ENCODE assay signal across 20 cellular contexts in the genomic region with DNA sequence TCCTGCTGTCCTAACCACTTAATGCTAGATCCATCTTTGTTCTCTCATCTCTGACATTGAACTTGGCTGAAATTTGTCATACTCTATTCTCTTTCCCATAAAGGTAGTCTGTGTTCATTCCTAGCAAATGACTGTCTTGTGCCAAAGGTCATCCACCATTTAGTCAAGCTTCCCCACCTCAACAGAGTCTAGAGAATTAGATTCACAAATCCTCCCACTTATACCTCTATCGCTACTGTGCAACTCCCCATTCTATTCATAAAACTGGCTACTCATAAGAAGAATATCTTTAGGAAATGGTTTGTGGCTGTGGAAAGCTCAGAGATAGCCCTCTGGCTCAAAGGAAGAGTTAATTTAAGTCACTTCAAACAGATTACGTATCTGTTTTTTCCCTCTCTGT. TPM values are rescaled to one million over a fixed set of nuclear protein-coding genes. Genes with fewer than 3 reads are reported as not detected.
DNase-seq lines count a peak whose midpoint lies in the region; ATAC-seq lines count a peak whose summit lies in the region.
"Had no signal": no experiment of that assay in that cellular context is flagged by ENCODE, and none has a peak within 500 bp of the region (broad histone marks: within the 10 kb centered on the region; RNA-seq: fewer than 3 reads in every experiment).

No MANE protein-coding gene starts in this region.

- H3K36me3 ChIP-seq in CD4-positive, alpha-beta memory T cell (ENCODE audit: insufficient read depth, low read length), result no peaks in the 10 kb centered on the region
- no peaks in the 10 kb centered on the region for H3K36me3 ChIP-seq in rectal smooth muscle tissue (ENCODE audit: control insufficient read depth, insufficient read depth, low read length)
- H3K36me3 ChIP-seq: BE2C, upper lobe of right lung had no signal

- H3K27me3 Mint-ChIP-seq in activated CD4-positive, alpha-beta T cell treated with anti-CD3 and anti-CD28 coated beads for 36 hours, result no peaks in the 10 kb centered on the region
- H3K27me3 Mint-ChIP-seq in CD4-positive, alpha-beta memory T cell, result no peaks in the 10 kb centered on the region
- no peaks in the 10 kb centered on the region for H3K27me3 Mint-ChIP-seq in activated naive CD8-positive, alpha-beta T cell treated with anti-CD3 and anti-CD28 coated beads, Interleukin-2, amount 10 ng/mL, durations not matched to agents 7 days and 5 days

- peaks cover 2% of the 10 kb centered on the region for H3K9me3 Mint-ChIP-seq in activated CD4-positive, alpha-beta T cell treated with anti-CD3 and anti-CD28 coated beads for 36 hours (ENCODE audit: low read depth)
- H3K9me3 Mint-ChIP-seq in CD4-positive, alpha-beta memory T cell, result no peaks in the 10 kb centered on the region
- H3K9me3 Mint-ChIP-seq in activated naive CD8-positive, alpha-beta T cell treated with anti-CD3 and anti-CD28 coated beads, Interleukin-2, amount 10 ng/mL, durations not matched to agents 7 days and 5 days, result peaks cover 5% of the 10 kb centered on the region

- no peak for DNase-seq in activated CD4-positive, alpha-beta T cell treated with anti-CD3 and anti-CD28 coated beads for 36 hours
- no peak for DNase-seq in activated CD4-positive, alpha-beta T cell treated with anti-CD3 and anti-CD28 coated beads for 4 hours
- DNase-seq in CD4-positive, alpha-beta memory T cell, result no peak
- DNase-seq in activated naive CD8-positive, alpha-beta T cell treated with anti-CD3 and anti-CD28 coated beads, Interleukin-2, amount 10 ng/mL, durations not matched to agents 7 days and 5 days, result no peak
- DNase-seq in OCI-M1 (lab: John Stamatoyannopoulos, UW) (no peak), AG20443 (ENCODE audit: low spot score) (no peak)
- DNase-seq: activated CD4-positive, alpha-beta T cell treated with anti-CD3 and anti-CD28 coated beads, Interleukin-2, amount 50 U/mL, for 1 hour; aorta; BE2C; Calu3; cerebellar nuclear complex; H7; KBM-7; left cardiac atrium; mesendoderm; NCI-H2171 treated with DMSO at 0.1 percent for 48 hours; upper lobe of right lung had no signal

- no peak overlapping the region for H3K4me3 ChIP-seq in CD4-positive, alpha-beta memory T cell (ENCODE audit: low read length in 2 of 2)
- no peak overlapping the region for H3K4me3 ChIP-seq in rectal smooth muscle tissue (ENCODE audit: low read length)
- H3K4me3 ChIP-seq: skin epidermis, upper lobe of right lung had no signal

- H3K9me3 ChIP-seq in CD4-positive, alpha-beta memory T cell (ENCODE audit: control insufficient read depth in 1 of 2, low read length in 2 of 2), result no peaks in the 10 kb centered on the region
- H3K9me3 ChIP-seq: BE2C, upper lobe of right lung had no signal

- peaks cover 75% of the 10 kb centered on the region for H3K4me1 ChIP-seq in CD4-positive, alpha-beta memory T cell (ENCODE audit: insufficient read depth, low read length)
- peaks cover 17% of the 10 kb centered on the region for H3K4me1 ChIP-seq in rectal smooth muscle tissue (ENCODE audit: control insufficient read depth, insufficient read depth, low read length)
- H3K4me1 ChIP-seq: BE2C had no signal

- intact Hi-C loops in activated CD4-positive, alpha-beta T cell treated with anti-CD3 and anti-CD28 coated beads for 36 hours (cut with DNase I, micrococcal nuclease), result loop anchor here (1.0 to 10.0 kb wide), 5 partner anchors 12 to 956 kb away; partner anchors contain the start of gene RAP2B (in 1 of the 2)
- intact Hi-C loops in CD4-positive, alpha-beta memory T cell (cut with micrococcal nuclease), result no loop called here

- H3K27me3 ChIP-seq in CD4-positive, alpha-beta memory T cell (ENCODE audit: insufficient read depth, low read length), result no peaks in the 10 kb centered on the region
- H3K27me3 ChIP-seq in rectal smooth muscle tissue (ENCODE audit: control insufficient read depth, insufficient read depth, low read length), result no peaks in the 10 kb centered on the region
- H3K27me3 ChIP-seq: BE2C, upper lobe of right lung had no signal

- peak overlapping the region; percentile 81 for H3K27ac Mint-ChIP-seq in activated CD4-positive, alpha-beta T cell treated with anti-CD3 and anti-CD28 coated beads for 36 hours
- peak overlapping the region; percentile 2 to 88 (median 56) for H3K27ac Mint-ChIP-seq in CD4-positive, alpha-beta memory T cell
- no peak overlapping the region for H3K27ac Mint-ChIP-seq in activated naive CD8-positive, alpha-beta T cell treated with anti-CD3 and anti-CD28 coated beads, Interleukin-2, amount 10 ng/mL, durations not matched to agents 7 days and 5 days

- peaks cover 80% of the 10 kb centered on the region for H3K4me1 Mint-ChIP-seq in activated CD4-positive, alpha-beta T cell treated with anti-CD3 and anti-CD28 coated beads for 36 hours
- peaks cover 50 to 87% (median 63%) of the 10 kb centered on the region in 4 donors for H3K4me1 Mint-ChIP-seq in CD4-positive, alpha-beta memory T cell
- H3K4me1 Mint-ChIP-seq in activated naive CD8-positive, alpha-beta T cell treated with anti-CD3 and anti-CD28 coated beads, Interleukin-2, amount 10 ng/mL, durations not matched to agents 7 days and 5 days, result peaks cover 53% of the 10 kb centered on the region

- CTCF ChIA-PET in activated CD4-positive, alpha-beta T cell treated with anti-CD3 and anti-CD28 coated beads for 36 hours (lab: Charles Lee), result interaction anchor here (0.7 to 2.1 kb wide), 10 partner anchors 9 to 235 kb away, joined by 3 to 14 read pairs (median 4); no protein-coding TSS in a partner anchor
- CTCF ChIA-PET in CD4-positive, alpha-beta memory T cell (lab: Charles Lee; ENCODE audit: partially characterized antibody), result interaction anchor here (1.0 to 1.4 kb wide), 4 partner anchors 10 to 59 kb away, joined by 3 to 4 read pairs (median 3); no protein-coding TSS in a partner anchor

- peaks cover 9% of the 10 kb centered on the region for H3K36me3 Mint-ChIP-seq in activated CD4-positive, alpha-beta T cell treated with anti-CD3 and anti-CD28 coated beads for 36 hours (ENCODE audit: low read depth)
- peaks cover 0 to 7% of the 10 kb centered on the region in 2 donors for H3K36me3 Mint-ChIP-seq in CD4-positive, alpha-beta memory T cell
- peaks cover 26% of the 10 kb centered on the region for H3K36me3 Mint-ChIP-seq in activated naive CD8-positive, alpha-beta T cell treated with anti-CD3 and anti-CD28 coated beads, Interleukin-2, amount 10 ng/mL, durations not matched to agents 7 days and 5 days

- H3K27ac ChIP-seq in CD4-positive, alpha-beta memory T cell (ENCODE audit: low read depth, low read length), result peak overlapping the region; percentile 10
- peak overlapping the region; percentile 3 for H3K27ac ChIP-seq in rectal smooth muscle tissue (ENCODE audit: low read depth, low read length)
- H3K27ac ChIP-seq: upper lobe of right lung had no signal

- no peak overlapping the region for H3K9ac ChIP-seq in rectal smooth muscle tissue (ENCODE audit: low read length)

- POLR2A ChIA-PET in activated CD4-positive, alpha-beta T cell treated with anti-CD3 and anti-CD28 coated beads for 36 hours (lab: Charles Lee), result interaction anchor here (0.9 to 1.5 kb wide), 7 partner anchors 9 to 123 kb away, joined by 3 to 11 read pairs (median 3); partner anchors contain the start of gene MBNL1
- POLR2A ChIA-PET in CD4-positive, alpha-beta memory T cell (lab: Charles Lee; ENCODE audit: partially characterized antibody), result interaction anchor here (0.7 to 12.7 kb wide), 12 partner anchors 9 to 83 kb away, joined by 3 to 193 read pairs (median 5); partner anchors contain the start of gene MBNL1
- POLR2A ChIA-PET in activated naive CD8-positive, alpha-beta T cell treated with anti-CD3 and anti-CD28 coated beads, Interleukin-2, amount 10 ng/mL, durations not matched to agents 7 days and 5 days (lab: Charles Lee), result interaction anchor here (0.6 to 1.7 kb wide), 4 partner anchors 9 to 34 kb away, joined by 3 to 9 read pairs (median 3); no protein-coding TSS in a partner anchor

- ATAC-seq in activated CD4-positive, alpha-beta T cell treated with anti-CD3 and anti-CD28 coated beads for 36 hours, result peak; percentile 80
- ATAC-seq in activated naive CD8-positive, alpha-beta T cell treated with anti-CD3 and anti-CD28 coated beads, Interleukin-2, amount 10 ng/mL, durations not matched to agents 7 days and 5 days (ENCODE audit: low read depth), result no peak
- ATAC-seq in HG02938 (IDR thresholded peaks at IDR 0.05; ENCODE audit: unreplicated experiment), result no peak
- ATAC-seq: left cardiac atrium, upper lobe of right lung had no signal

- peak overlapping the region; percentile 1 for H3K4me3 Mint-ChIP-seq in activated CD4-positive, alpha-beta T cell treated with anti-CD3 and anti-CD28 coated beads for 36 hours
- H3K4me3 Mint-ChIP-seq in CD4-positive, alpha-beta memory T cell, result peak overlapping the region in 3 of 8 donors; percentile 45 to 63 (median 52)
- H3K4me3 Mint-ChIP-seq in activated naive CD8-positive, alpha-beta T cell treated with anti-CD3 and anti-CD28 coated beads, Interleukin-2, amount 10 ng/mL, durations not matched to agents 7 days and 5 days, result peak overlapping the region; percentile 25

RNA-seq across cellular contexts. Expression of gene MBNL1, which starts 59.7 kb away (rescaled TPM):
- 100 to 1,000 TPM; 317 to 481 TPM for total RNA-seq in activated CD4-positive, alpha-beta T cell treated with anti-CD3 and anti-CD28 coated beads for 36 hours
- 100 to 1,000 TPM; 420 to 430 TPM for total RNA-seq in CD4-positive, alpha-beta memory T cell
- polyA plus RNA-seq in CD4-positive, alpha-beta memory T cell, result 100 to 1,000 TPM; 289 to 302 TPM
- 100 to 1,000 TPM; 446 to 447 TPM for total RNA-seq in activated naive CD8-positive, alpha-beta T cell treated with anti-CD3 and anti-CD28 coated beads, Interleukin-2, amount 10 ng/mL, durations not matched to agents 7 days and 5 days
